1 cellular context compared by ENCODE assay signal in the genomic region with DNA sequence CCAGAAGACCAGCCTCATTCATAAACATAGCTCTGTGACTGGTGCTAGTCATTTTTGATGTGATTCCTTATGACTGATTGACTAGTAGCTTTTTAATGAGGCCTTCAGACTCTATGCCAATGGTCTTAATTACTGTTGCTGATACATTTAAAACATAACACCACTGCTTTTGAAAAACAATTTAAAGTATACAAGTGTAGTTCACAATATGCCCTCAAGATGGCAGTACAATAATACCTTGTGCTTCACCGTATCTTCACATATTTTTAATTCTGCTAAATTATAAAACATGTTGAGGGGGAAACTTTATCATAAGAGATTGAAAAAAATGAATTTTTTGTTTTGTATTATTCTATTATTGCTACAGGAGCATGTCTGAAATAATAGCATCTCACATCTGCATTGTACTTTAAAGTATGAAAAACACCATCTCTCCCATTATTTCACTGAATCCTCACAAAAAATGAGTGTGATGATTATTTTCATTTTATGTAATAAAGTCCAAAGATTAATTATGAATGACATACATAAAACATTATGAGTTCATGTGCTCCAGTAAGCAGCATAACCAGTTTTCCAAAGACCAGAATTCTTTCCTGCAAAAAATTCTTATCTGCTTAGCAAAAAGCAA.
TF ChIP-seq lines count a peak whose summit lies in the region.

No MANE protein-coding gene starts in this region.

TF ChIP-seq in GM23338, 12 proteins besides CTCF, POLR2A, EP300 and RAD21 (continued from another document):
- TF ChIP-seq, protein P1, sequence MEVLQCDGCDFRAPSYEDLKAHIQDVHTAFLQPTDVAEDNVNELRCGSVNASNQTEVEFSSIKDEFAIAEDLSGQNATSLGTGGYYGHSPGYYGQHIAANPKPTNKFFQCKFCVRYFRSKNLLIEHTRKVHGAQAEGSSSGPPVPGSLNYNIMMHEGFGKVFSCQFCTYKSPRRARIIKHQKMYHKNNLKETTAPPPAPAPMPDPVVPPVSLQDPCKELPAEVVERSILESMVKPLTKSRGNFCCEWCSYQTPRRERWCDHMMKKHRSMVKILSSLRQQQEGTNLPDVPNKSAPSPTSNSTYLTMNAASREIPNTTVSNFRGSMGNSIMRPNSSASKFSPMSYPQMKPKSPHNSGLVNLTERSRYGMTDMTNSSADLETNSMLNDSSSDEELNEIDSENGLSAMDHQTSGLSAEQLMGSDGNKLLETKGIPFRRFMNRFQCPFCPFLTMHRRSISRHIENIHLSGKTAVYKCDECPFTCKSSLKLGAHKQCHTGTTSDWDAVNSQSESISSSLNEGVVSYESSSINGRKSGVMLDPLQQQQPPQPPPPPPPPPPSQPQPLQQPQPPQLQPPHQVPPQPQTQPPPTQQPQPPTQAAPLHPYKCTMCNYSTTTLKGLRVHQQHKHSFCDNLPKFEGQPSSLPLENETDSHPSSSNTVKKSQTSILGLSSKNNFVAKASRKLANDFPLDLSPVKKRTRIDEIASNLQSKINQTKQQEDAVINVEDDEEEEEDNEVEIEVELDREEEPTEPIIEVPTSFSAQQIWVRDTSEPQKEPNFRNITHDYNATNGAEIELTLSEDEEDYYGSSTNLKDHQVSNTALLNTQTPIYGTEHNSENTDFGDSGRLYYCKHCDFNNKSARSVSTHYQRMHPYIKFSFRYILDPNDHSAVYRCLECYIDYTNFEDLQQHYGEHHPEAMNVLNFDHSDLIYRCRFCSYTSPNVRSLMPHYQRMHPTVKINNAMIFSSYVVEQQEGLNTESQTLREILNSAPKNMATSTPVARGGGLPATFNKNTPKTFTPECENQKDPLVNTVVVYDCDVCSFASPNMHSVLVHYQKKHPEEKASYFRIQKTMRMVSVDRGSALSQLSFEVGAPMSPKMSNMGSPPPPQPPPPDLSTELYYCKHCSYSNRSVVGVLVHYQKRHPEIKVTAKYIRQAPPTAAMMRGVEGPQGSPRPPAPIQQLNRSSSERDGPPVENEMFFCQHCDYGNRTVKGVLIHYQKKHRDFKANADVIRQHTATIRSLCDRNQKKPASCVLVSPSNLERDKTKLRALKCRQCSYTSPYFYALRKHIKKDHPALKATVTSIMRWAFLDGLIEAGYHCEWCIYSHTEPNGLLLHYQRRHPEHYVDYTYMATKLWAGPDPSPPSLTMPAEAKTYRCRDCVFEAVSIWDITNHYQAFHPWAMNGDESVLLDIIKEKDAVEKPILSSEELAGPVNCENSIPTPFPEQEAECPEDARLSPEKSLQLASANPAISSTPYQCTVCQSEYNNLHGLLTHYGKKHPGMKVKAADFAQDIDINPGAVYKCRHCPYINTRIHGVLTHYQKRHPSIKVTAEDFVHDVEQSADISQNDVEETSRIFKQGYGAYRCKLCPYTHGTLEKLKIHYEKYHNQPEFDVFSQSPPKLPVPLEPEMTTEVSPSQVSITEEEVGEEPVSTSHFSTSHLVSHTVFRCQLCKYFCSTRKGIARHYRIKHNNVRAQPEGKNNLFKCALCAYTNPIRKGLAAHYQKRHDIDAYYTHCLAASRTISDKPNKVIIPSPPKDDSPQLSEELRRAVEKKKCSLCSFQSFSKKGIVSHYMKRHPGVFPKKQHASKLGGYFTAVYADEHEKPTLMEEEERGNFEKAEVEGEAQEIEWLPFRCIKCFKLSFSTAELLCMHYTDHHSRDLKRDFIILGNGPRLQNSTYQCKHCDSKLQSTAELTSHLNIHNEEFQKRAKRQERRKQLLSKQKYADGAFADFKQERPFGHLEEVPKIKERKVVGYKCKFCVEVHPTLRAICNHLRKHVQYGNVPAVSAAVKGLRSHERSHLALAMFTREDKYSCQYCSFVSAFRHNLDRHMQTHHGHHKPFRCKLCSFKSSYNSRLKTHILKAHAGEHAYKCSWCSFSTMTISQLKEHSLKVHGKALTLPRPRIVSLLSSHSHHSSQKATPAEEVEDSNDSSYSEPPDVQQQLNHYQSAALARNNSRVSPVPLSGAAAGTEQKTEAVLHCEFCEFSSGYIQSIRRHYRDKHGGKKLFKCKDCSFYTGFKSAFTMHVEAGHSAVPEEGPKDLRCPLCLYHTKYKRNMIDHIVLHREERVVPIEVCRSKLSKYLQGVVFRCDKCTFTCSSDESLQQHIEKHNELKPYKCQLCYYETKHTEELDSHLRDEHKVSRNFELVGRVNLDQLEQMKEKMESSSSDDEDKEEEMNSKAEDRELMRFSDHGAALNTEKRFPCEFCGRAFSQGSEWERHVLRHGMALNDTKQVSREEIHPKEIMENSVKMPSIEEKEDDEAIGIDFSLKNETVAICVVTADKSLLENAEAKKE (CRISPR knock-in tag; IDR thresholded peaks at IDR 0.05) = no peak
- TF ChIP-seq ZNF331 (CRISPR knock-in tag; IDR thresholded peaks at IDR 0.05; ENCODE audit: low read depth) (no peak), EZH2phosphoT487 (IDR thresholded peaks at IDR 0.05; ENCODE audit: unreplicated experiment) (no peak), NANOG (IDR thresholded peaks at IDR 0.05; ENCODE audit: borderline replicate concordance) (no peak), JUNB (IDR thresholded peaks at IDR 0.05; ENCODE audit: unreplicated experiment) (no peak), POLR2AphosphoS5 (IDR thresholded peaks at IDR 0.05; ENCODE audit: low read depth) (no peak), ZNF114 (CRISPR knock-in tag; IDR thresholded peaks at IDR 0.05) (no peak)
- TF ChIP-seq, protein P2, sequence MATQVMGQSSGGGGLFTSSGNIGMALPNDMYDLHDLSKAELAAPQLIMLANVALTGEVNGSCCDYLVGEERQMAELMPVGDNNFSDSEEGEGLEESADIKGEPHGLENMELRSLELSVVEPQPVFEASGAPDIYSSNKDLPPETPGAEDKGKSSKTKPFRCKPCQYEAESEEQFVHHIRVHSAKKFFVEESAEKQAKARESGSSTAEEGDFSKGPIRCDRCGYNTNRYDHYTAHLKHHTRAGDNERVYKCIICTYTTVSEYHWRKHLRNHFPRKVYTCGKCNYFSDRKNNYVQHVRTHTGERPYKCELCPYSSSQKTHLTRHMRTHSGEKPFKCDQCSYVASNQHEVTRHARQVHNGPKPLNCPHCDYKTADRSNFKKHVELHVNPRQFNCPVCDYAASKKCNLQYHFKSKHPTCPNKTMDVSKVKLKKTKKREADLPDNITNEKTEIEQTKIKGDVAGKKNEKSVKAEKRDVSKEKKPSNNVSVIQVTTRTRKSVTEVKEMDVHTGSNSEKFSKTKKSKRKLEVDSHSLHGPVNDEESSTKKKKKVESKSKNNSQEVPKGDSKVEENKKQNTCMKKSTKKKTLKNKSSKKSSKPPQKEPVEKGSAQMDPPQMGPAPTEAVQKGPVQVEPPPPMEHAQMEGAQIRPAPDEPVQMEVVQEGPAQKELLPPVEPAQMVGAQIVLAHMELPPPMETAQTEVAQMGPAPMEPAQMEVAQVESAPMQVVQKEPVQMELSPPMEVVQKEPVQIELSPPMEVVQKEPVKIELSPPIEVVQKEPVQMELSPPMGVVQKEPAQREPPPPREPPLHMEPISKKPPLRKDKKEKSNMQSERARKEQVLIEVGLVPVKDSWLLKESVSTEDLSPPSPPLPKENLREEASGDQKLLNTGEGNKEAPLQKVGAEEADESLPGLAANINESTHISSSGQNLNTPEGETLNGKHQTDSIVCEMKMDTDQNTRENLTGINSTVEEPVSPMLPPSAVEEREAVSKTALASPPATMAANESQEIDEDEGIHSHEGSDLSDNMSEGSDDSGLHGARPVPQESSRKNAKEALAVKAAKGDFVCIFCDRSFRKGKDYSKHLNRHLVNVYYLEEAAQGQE (IDR thresholded peaks at IDR 0.05; ENCODE audit: unreplicated experiment) = no peak
- TF ChIP-seq, protein P3, sequence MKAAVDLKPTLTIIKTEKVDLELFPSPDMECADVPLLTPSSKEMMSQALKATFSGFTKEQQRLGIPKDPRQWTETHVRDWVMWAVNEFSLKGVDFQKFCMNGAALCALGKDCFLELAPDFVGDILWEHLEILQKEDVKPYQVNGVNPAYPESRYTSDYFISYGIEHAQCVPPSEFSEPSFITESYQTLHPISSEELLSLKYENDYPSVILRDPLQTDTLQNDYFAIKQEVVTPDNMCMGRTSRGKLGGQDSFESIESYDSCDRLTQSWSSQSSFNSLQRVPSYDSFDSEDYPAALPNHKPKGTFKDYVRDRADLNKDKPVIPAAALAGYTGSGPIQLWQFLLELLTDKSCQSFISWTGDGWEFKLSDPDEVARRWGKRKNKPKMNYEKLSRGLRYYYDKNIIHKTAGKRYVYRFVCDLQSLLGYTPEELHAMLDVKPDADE (IDR thresholded peaks at IDR 0.05) = no peak
